In genomic region chr15:78004919-78005634, GRCh38 we compare ENCODE assay signal across 8 cellular contexts.
DNase-seq lines count a peak whose midpoint lies in the region; ATAC-seq and TF ChIP-seq lines count a peak whose summit lies in the region.

No MANE protein-coding gene starts in this region.

- H3K27me3 ChIP-seq in lower lobe of right lung (ENCODE audit: low read depth), result no peaks in the 10 kb centered on the region
- H3K27me3 ChIP-seq in uterus, result no peaks in the 10 kb centered on the region
- H3K27me3 ChIP-seq in H7 (ENCODE audit: control insufficient read depth, insufficient read depth, low read length), result no peaks in the 10 kb centered on the region

- ATAC-seq in lower lobe of right lung, result peak; percentile 81 to 84

- H3K27ac ChIP-seq in caudate nucleus (ENCODE audit: low read depth, low read length), result peak overlapping the region; percentile 40
- H3K27ac ChIP-seq in lower lobe of right lung, result peak overlapping the region; percentile 37
- H3K27ac ChIP-seq in uterus, result peak overlapping the region; percentile 14 to 52

- TF ChIP-seq POLR2A in uterus (IDR thresholded peaks at IDR 0.05), result no peak

- intact Hi-C loops in lower lobe of right lung (cut with DNase I) (no loop called here), uterus (cut with DNase I; ENCODE audit: low total_unique reads) (loop anchor here (10.0 kb wide), 1 partner anchor 70 kb away; the partner anchor contains the start of gene TBC1D2B)

- H3K9me3 ChIP-seq in lower lobe of right lung, result no peaks in the 10 kb centered on the region
- H3K9me3 ChIP-seq in uterus, result no peaks in the 10 kb centered on the region

- peaks cover 87% of the 10 kb centered on the region for H3K36me3 ChIP-seq in lower lobe of right lung
- no peaks in the 10 kb centered on the region for H3K36me3 ChIP-seq in uterus
- peaks cover 3% of the 10 kb centered on the region for H3K36me3 ChIP-seq in H7 (replicated peaks; ENCODE audit: control insufficient read depth, insufficient read depth, low read length)

- TF ChIP-seq CTCF in AG10803 (conservative IDR thresholded peaks at IDR 0.05; ENCODE audit: low read length) (peak; percentile 42), lower lobe of right lung (IDR thresholded peaks at IDR 0.05) (peak; percentile 20), uterus (IDR thresholded peaks at IDR 0.05) (peak in 3 of 4 experiments; percentile 9 to 28 (median 26))

- H3K4me3 ChIP-seq in AG10803 (ENCODE audit: low read length) (no peak overlapping the region), lower lobe of right lung (no peak overlapping the region), uterus (no peak overlapping the region), H7 (ENCODE audit: insufficient read depth, low read depth, low read length) (no peak overlapping the region)

- DNase-seq in AG10803 (ENCODE audit: low read depth) (peak; percentile 92), NCI-H146 treated with DMSO at 0.1 percent for 48 hours (lab: John Stamatoyannopoulos, UW; ENCODE audit: unreplicated experiment) (peak; percentile 4), caudate nucleus (lab: John Stamatoyannopoulos, UW) (peak in 53 of 61 donors; percentile 16 to 85 (median 60)), lower lobe of right lung (peak; percentile 77), uterus (peak; percentile 85 to 88), HK-2 (ENCODE audit: unreplicated experiment) (no peak), H7 (no peak)
- no peak for DNase-seq in stimulated activated naive CD4-positive, alpha-beta T cell treated with Interleukin-2 at 50 U/mL for 16 hours (lab: John Stamatoyannopoulos, UW)

- peaks cover 78% of the 10 kb centered on the region for H3K4me1 ChIP-seq in lower lobe of right lung
- peaks cover 15 to 17% of the 10 kb centered on the region in 2 donors for H3K4me1 ChIP-seq in uterus

Comparison
In these comparisons a context has a peak if more than half of its experiments do, and no peak if none do; other contexts are left out.
1. DNase-seq: peak in AG10803 (single experiment), NCI-H146 treated with DMSO at 0.1 percent for 48 hours (single experiment), caudate nucleus (53 of 61), lower lobe of right lung (single experiment) and uterus (2 of 2); none in HK-2 (single experiment), stimulated activated naive CD4-positive, alpha-beta T cell treated with Interleukin-2 at 50 U/mL for 16 hours (single experiment) and H7 (single experiment).
2. Peak in every context shown above with its lines, with median percentiles within 50 percentile points of each other: CTCF ChIP-seq and H3K27ac ChIP-seq.